Comparison of ENCODE assay signal across 29 cellular contexts in genomic region chr13:38518328-38518727, GRCh38.
DNase-seq lines count a peak whose midpoint lies in the region; ATAC-seq and TF ChIP-seq lines count a peak whose summit lies in the region.
"Had no signal": no experiment of that assay in that cellular context is flagged by ENCODE, and none has a peak within 500 bp of the region (broad histone marks: within the 10 kb centered on the region; RNA-seq: fewer than 3 reads in every experiment).

No MANE protein-coding gene starts in this region.

- no peaks in the 10 kb centered on the region for H3F3A ChIP-seq in GM23338 (replicated peaks; ENCODE audit: low read depth)

- ATAC-seq in GM23338: no peak
- ATAC-seq: activated CD4-positive, CD25-positive, alpha-beta regulatory T cell treated with anti-CD3 and anti-CD28 coated beads, Interleukin-2, amount 50 U/mL, for 24 hours; T-helper 17 cell had no signal

- intact Hi-C loops in Calu3 (cut with micrococcal nuclease; ENCODE audit: unreplicated experiment): no loop called here
- intact Hi-C loops in activated T-helper 2 cell treated with anti-CD3 and anti-CD28 coated beads, Interferon-gamma antibody, Interleukin-2, Interleukin-4, amounts not matched to agents 10 μg/mL and 5 μg/mL and 100 μg/mL, durations not matched to agents 14 hours and 24 hours and 36 hours (cut with micrococcal nuclease): no loop called here

- H3K9ac ChIP-seq in iPS-20b (ENCODE audit: low read depth, low read length): peak overlapping the region; percentile 63; the same call in 1 of the 2 replicates
- H3K9ac ChIP-seq: parathyroid adenoma, SK-N-SH had no signal

- H3K9me3 Mint-ChIP-seq in GM23338: peaks cover 23% of the 10 kb centered on the region
- no peaks in the 10 kb centered on the region for H3K9me3 Mint-ChIP-seq in Calu3 (ENCODE audit: low read depth, unreplicated experiment)
- H3K9me3 Mint-ChIP-seq in activated T-helper 2 cell treated with anti-CD3 and anti-CD28 coated beads, Interferon-gamma antibody, Interleukin-2, Interleukin-4, amounts not matched to agents 10 μg/mL and 5 μg/mL and 100 μg/mL, durations not matched to agents 14 hours and 24 hours and 36 hours: no peaks in the 10 kb centered on the region
- H3K9me3 Mint-ChIP-seq: activated CD4-positive, alpha-beta memory T cell treated with anti-CD3 and anti-CD28 coated beads, Interleukin-2, amount 10 ng/mL, durations not matched to agents 7 days and 5 days; HFFc6 had no signal

- H3K9me2 ChIP-seq in GM23338 (ENCODE audit: insufficient read depth): no peaks in the 10 kb centered on the region
- H3K9me2 ChIP-seq: SK-N-SH had no signal

- H3K4me1 ChIP-seq in GM23338 (ENCODE audit: insufficient read depth): no peaks in the 10 kb centered on the region
- H3K4me1 ChIP-seq in iPS-20b (ENCODE audit: insufficient read depth, low read length): peaks cover 20% of the 10 kb centered on the region
- H3K4me1 ChIP-seq: parathyroid adenoma, right atrium auricular region, spleen, transverse colon had no signal

- no TSS peak for BruUV-seq in Calu3 (replicated peaks; lab: Mats Ljungman, UMichigan)

- no peaks in the 10 kb centered on the region for H4K20me1 ChIP-seq in GM23338 (replicated peaks; ENCODE audit: insufficient read depth)

- no peak overlapping the region for H3K4me3 Mint-ChIP-seq in GM23338
- no peak overlapping the region for H3K4me3 Mint-ChIP-seq in Calu3 (ENCODE audit: low read depth, unreplicated experiment)
- H3K4me3 Mint-ChIP-seq in activated T-helper 2 cell treated with anti-CD3 and anti-CD28 coated beads, Interferon-gamma antibody, Interleukin-2, Interleukin-4, amounts not matched to agents 10 μg/mL and 5 μg/mL and 100 μg/mL, durations not matched to agents 14 hours and 24 hours and 36 hours (ENCODE audit: low read depth): no peak overlapping the region
- H3K4me3 Mint-ChIP-seq: activated CD4-positive, alpha-beta memory T cell treated with anti-CD3 and anti-CD28 coated beads, Interleukin-2, amount 10 ng/mL, durations not matched to agents 7 days and 5 days; HFFc6; T-helper 17 cell had no signal

- H3K36me3 ChIP-seq in GM23338 (ENCODE audit: insufficient read depth) (peaks cover 4% of the 10 kb centered on the region; the same call in 1 of the 2 replicates), iPS-20b (ENCODE audit: insufficient read depth, low read depth, low read length) (no peaks in the 10 kb centered on the region)
- H3K36me3 ChIP-seq: right atrium auricular region, spleen, transverse colon had no signal

- peak overlapping the region; percentile 70; the same call in 1 of the 2 replicates for H2AFZ ChIP-seq in GM23338
- H2AFZ ChIP-seq: parathyroid adenoma had no signal

- peaks cover 2% of the 10 kb centered on the region for H3K27me3 Mint-ChIP-seq in GM23338 (ENCODE audit: insufficient read depth, low read depth, poor library complexity)
- H3K27me3 Mint-ChIP-seq in Calu3 (ENCODE audit: unreplicated experiment): no peaks in the 10 kb centered on the region
- no peaks in the 10 kb centered on the region for H3K27me3 Mint-ChIP-seq in activated T-helper 2 cell treated with anti-CD3 and anti-CD28 coated beads, Interferon-gamma antibody, Interleukin-2, Interleukin-4, amounts not matched to agents 10 μg/mL and 5 μg/mL and 100 μg/mL, durations not matched to agents 14 hours and 24 hours and 36 hours (ENCODE audit: low read depth)
- H3K27me3 Mint-ChIP-seq: activated CD4-positive, alpha-beta memory T cell treated with anti-CD3 and anti-CD28 coated beads, Interleukin-2, amount 10 ng/mL, durations not matched to agents 7 days and 5 days had no signal

- DNase-seq in GM03348 (ENCODE audit: low spot score): peak; percentile 5
- no peak for DNase-seq in GM23338 (ENCODE audit: low spot score)
- peak; percentile 20 for DNase-seq in NCI-H1694 treated with DMSO at 0.1 percent for 48 hours (lab: John Stamatoyannopoulos, UW)
- no peak for DNase-seq in Calu3
- no peak for DNase-seq in NOMO-1 (lab: John Stamatoyannopoulos, UW; ENCODE audit: unreplicated experiment in 2 of 2)
- DNase-seq in activated T-helper 2 cell treated with anti-CD3 and anti-CD28 coated beads, Interferon-gamma antibody, Interleukin-2, Interleukin-4, amounts not matched to agents 10 μg/mL and 5 μg/mL and 100 μg/mL, durations not matched to agents 14 hours and 24 hours and 36 hours (ENCODE audit: low spot score): no peak
- DNase-seq: activated CD4-positive, alpha-beta memory T cell treated with anti-CD3 and anti-CD28 coated beads, Interleukin-2, amount 10 ng/mL, durations not matched to agents 7 days and 5 days; activated CD8-positive, alpha-beta memory T cell treated with anti-CD3 and anti-CD28 coated beads, Interleukin-2, amount 50 U/mL, for 48 hours; activated naive CD4-positive, alpha-beta T cell treated with anti-CD3 and anti-CD28 coated beads, Interleukin-2, amount 50 U/mL, for 16 hours; amniotic stem cell; DMS79; effector CD4-positive, alpha-beta T cell; GF-D8; glutamatergic neuron; HFFc6; kidney; NCI-H1436 treated with DMSO at 0.1 percent for 48 hours; NCI-H2227 treated with DMSO at 0.1 percent for 48 hours; NCI-H526 treated with DMSO at 0.1 percent for 48 hours; SK-N-SH; spleen; T-helper 17 cell; transverse colon had no signal

- H3K4me1 Mint-ChIP-seq in GM23338 (no peaks in the 10 kb centered on the region; the same call in 2 of the 3 replicates), Calu3 (ENCODE audit: low read depth, unreplicated experiment) (no peaks in the 10 kb centered on the region)
- no peaks in the 10 kb centered on the region for H3K4me1 Mint-ChIP-seq in activated T-helper 2 cell treated with anti-CD3 and anti-CD28 coated beads, Interferon-gamma antibody, Interleukin-2, Interleukin-4, amounts not matched to agents 10 μg/mL and 5 μg/mL and 100 μg/mL, durations not matched to agents 14 hours and 24 hours and 36 hours (ENCODE audit: low read depth)
- H3K4me1 Mint-ChIP-seq: activated CD4-positive, alpha-beta memory T cell treated with anti-CD3 and anti-CD28 coated beads, Interleukin-2, amount 10 ng/mL, durations not matched to agents 7 days and 5 days; T-helper 17 cell had no signal

- H3K4me3 ChIP-seq in GM23338: no peak overlapping the region
- H3K4me3 ChIP-seq in iPS-20b (ENCODE audit: low read length): no peak overlapping the region
- H3K4me3 ChIP-seq: right atrium auricular region, spleen, transverse colon had no signal

- CTCF ChIA-PET in Calu3 (lab: Charles Lee): interaction anchor here (0.7 kb wide), 1 partner anchor 1938 kb away, joined by 3 read pairs; no protein-coding TSS in a partner anchor

- TF ChIP-seq CTCF in GM23338 (conservative IDR thresholded peaks at IDR 0.05; ENCODE audit: low read depth in 2 of 2) (no peak), Calu3 (IDR thresholded peaks at IDR 0.05; ENCODE audit: unreplicated experiment) (no peak)

- H3K27ac ChIP-seq in GM23338 (ENCODE audit: low read depth): no peak overlapping the region
- H3K27ac ChIP-seq in iPS-20b (ENCODE audit: low read length): peak overlapping the region; percentile 21
- H3K27ac ChIP-seq: epithelial cell of prostate, parathyroid adenoma, right atrium auricular region, RWPE1, spleen, transverse colon had no signal

- H3K4me2 ChIP-seq in GM23338: no peak overlapping the region
- H3K4me2 ChIP-seq: SK-N-SH had no signal

- no peaks in the 10 kb centered on the region for H3K79me2 ChIP-seq in GM23338 (replicated peaks; ENCODE audit: insufficient read depth)
- H3K79me2 ChIP-seq: parathyroid adenoma had no signal

- H3K27me3 ChIP-seq in GM23338 (ENCODE audit: insufficient read depth) (no peaks in the 10 kb centered on the region), iPS-20b (ENCODE audit: insufficient read depth, low read length) (no peaks in the 10 kb centered on the region)
- H3K27me3 ChIP-seq: right atrium auricular region, spleen, transverse colon had no signal

- H3K9me3 ChIP-seq in iPS-20b (ENCODE audit: insufficient read depth, low read depth, low read length): peaks cover 4% of the 10 kb centered on the region; the same call in 1 of the 2 replicates
- H3K9me3 ChIP-seq: right atrium auricular region, SK-N-SH, spleen, transverse colon had no signal

- no peak overlapping the region for H3K27ac Mint-ChIP-seq in GM23338
- H3K27ac Mint-ChIP-seq in Calu3 (ENCODE audit: unreplicated experiment): no peak overlapping the region
- no peak overlapping the region for H3K27ac Mint-ChIP-seq in activated T-helper 2 cell treated with anti-CD3 and anti-CD28 coated beads, Interferon-gamma antibody, Interleukin-2, Interleukin-4, amounts not matched to agents 10 μg/mL and 5 μg/mL and 100 μg/mL, durations not matched to agents 14 hours and 24 hours and 36 hours
- H3K27ac Mint-ChIP-seq: activated CD4-positive, alpha-beta memory T cell treated with anti-CD3 and anti-CD28 coated beads, Interleukin-2, amount 10 ng/mL, durations not matched to agents 7 days and 5 days; HFFc6; T-helper 17 cell had no signal

- H3K36me3 Mint-ChIP-seq in GM23338 (ENCODE audit: low read depth) (peaks cover 18% of the 10 kb centered on the region), Calu3 (ENCODE audit: insufficient read depth, unreplicated experiment) (no peaks in the 10 kb centered on the region)
- H3K36me3 Mint-ChIP-seq in activated T-helper 2 cell treated with anti-CD3 and anti-CD28 coated beads, Interferon-gamma antibody, Interleukin-2, Interleukin-4, amounts not matched to agents 10 μg/mL and 5 μg/mL and 100 μg/mL, durations not matched to agents 14 hours and 24 hours and 36 hours (ENCODE audit: low read depth): no peaks in the 10 kb centered on the region

TF ChIP-seq in GM23338, 12 proteins besides CTCF, POLR2A, EP300 and RAD21 (continues in another document):
- TF ChIP-seq ZNF331 (CRISPR knock-in tag; IDR thresholded peaks at IDR 0.05; ENCODE audit: low read depth) (no peak), JUNB (IDR thresholded peaks at IDR 0.05; ENCODE audit: unreplicated experiment) (no peak), STAT1 (IDR thresholded peaks at IDR 0.05; ENCODE audit: unreplicated experiment) (no peak), POLR2AphosphoS5 (IDR thresholded peaks at IDR 0.05; ENCODE audit: low read depth) (no peak), ETS1 (IDR thresholded peaks at IDR 0.05) (no peak)

Comparison
In these comparisons a context has a peak if more than half of its experiments do, and no peak if none do; other contexts are left out.
1. DNase-seq: peak in GM03348 (single experiment) and NCI-H1694 treated with DMSO at 0.1 percent for 48 hours (single experiment); none in GM23338 (single experiment), Calu3 (single experiment), NOMO-1 (0 of 2) and activated T-helper 2 cell treated with anti-CD3 and anti-CD28 coated beads, Interferon-gamma antibody, Interleukin-2, Interleukin-4, amounts not matched to agents 10 μg/mL and 5 μg/mL and 100 μg/mL, durations not matched to agents 14 hours and 24 hours and 36 hours (single experiment).